8 cellular contexts compared by ENCODE assay signal in the genomic region with DNA sequence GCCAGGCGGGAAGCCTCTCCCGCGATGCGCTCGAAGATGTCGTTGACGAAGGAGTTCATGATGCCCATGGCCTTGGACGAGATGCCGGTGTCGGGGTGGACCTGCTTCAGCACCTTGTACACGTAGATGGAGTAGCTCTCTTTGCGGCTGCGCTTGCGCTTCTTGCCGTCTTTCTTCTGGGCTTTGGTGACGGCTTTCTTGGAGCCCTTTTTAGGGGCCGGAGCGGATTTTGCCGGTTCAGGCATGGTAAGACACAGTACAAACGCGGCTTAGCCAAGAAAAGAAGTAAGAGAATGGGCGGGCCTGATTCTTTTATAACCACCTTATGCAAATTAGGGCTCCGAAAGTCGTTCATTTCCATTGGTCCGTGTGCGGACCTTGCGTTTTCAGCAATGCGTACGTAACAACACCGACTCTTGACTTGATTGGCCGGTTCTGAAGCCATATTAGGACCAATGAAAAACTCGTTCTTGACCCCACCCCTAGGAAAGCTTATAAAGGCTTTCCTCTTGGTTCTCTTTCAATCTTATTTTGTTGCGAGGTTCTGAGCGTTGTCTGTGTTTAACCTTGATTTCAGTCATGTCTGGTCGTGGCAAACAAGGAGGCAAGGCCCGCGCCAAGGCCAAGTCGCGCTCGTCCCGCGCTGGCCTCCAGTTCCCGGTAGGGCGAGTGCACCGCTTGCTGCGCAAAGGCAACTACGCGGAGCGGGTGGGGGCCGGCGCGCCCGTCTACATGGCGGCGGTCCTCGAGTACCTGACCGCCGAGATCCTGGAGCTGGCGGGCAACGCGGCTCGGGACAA. TPM values are rescaled to one million over a fixed set of nuclear protein-coding genes. Genes with fewer than 3 reads are reported as not detected.
DNase-seq lines count a peak whose midpoint lies in the region; ATAC-seq lines count a peak whose summit lies in the region.

No MANE protein-coding gene starts in this region.

- peak; percentile 56 for ATAC-seq in GM21360 (IDR thresholded peaks at IDR 0.05; ENCODE audit: unreplicated experiment)

- H4K91ac ChIP-seq in mesenchymal stem cell (ENCODE audit: low read length) = peak overlapping the region; percentile 92

- H3K4ac ChIP-seq in mesenchymal stem cell (ENCODE audit: low read depth in 1 of 2, low read length in 2 of 2) = peak overlapping the region; percentile 86 to 91

- peak overlapping the region in 1 of 2 experiments; percentile 99 for H3K14ac ChIP-seq in mesenchymal stem cell (ENCODE audit: low read length in 2 of 2)

- no peak overlapping the region for H2AFZ ChIP-seq in mesenchymal stem cell (ENCODE audit: low read depth, low read length)

- peak; percentile 93 for DNase-seq in COLO668 (lab: John Stamatoyannopoulos, UW; ENCODE audit: unreplicated experiment)
- DNase-seq in HS-5 (ENCODE audit: low read depth) = peak; percentile 98
- DNase-seq in NK-92 (lab: John Stamatoyannopoulos, UW; ENCODE audit: unreplicated experiment) = peak; percentile 46
- DNase-seq in activated CD8-positive, alpha-beta memory T cell treated with anti-CD3 and anti-CD28 coated beads for 24 hours = peak; percentile 95
- DNase-seq in mesenchymal stem cell = peak; percentile 100
- peak; percentile 54 for DNase-seq in stimulated activated CD8-positive, alpha-beta memory T cell treated with anti-CD3 and anti-CD28 coated beads, Interleukin-12 subunit alpha, Interleukin-12 subunit beta, amount 100 ng/mL, for 24 hours (ENCODE audit: extremely low read depth)

- peak overlapping the region; percentile 95 for H3K4me2 ChIP-seq in mesenchymal stem cell (ENCODE audit: low read length, poor library complexity, severe bottlenecking)

- H3K79me1 ChIP-seq in mesenchymal stem cell (replicated peaks; ENCODE audit: low read length, poor library complexity, severe bottlenecking) = peaks cover 9% of the 10 kb centered on the region

- peak overlapping the region; percentile 88 for H3K27ac ChIP-seq in mesenchymal stem cell (ENCODE audit: low read length, poor library complexity, severe bottlenecking)

- H2AK5ac ChIP-seq in mesenchymal stem cell (ENCODE audit: low read length, severe bottlenecking) = no peak overlapping the region

- H3K27me3 ChIP-seq in endocrine pancreas (ENCODE audit: control insufficient read depth, insufficient read depth, low read length) = no peaks in the 10 kb centered on the region
- no peaks in the 10 kb centered on the region for H3K27me3 ChIP-seq in mesenchymal stem cell (ENCODE audit: control insufficient read depth in 1 of 2, insufficient read depth in 1 of 2, low read length in 2 of 2)

- peak overlapping the region in 1 of 2 experiments; percentile 85 for H3K23ac ChIP-seq in mesenchymal stem cell (ENCODE audit: low read length in 2 of 2)

- H3K18ac ChIP-seq in mesenchymal stem cell (ENCODE audit: low read depth in 1 of 2, low read length in 2 of 2) = peak overlapping the region; percentile 99

- H3K9ac ChIP-seq in endocrine pancreas (ENCODE audit: control insufficient read depth, insufficient read depth, low read length) (peak overlapping the region; percentile 48), mesenchymal stem cell (ENCODE audit: low read length) (peak overlapping the region; percentile 98)

- no peaks in the 10 kb centered on the region for H3K36me3 ChIP-seq in endocrine pancreas (ENCODE audit: control insufficient read depth, insufficient read depth, low read length)
- H3K36me3 ChIP-seq in mesenchymal stem cell (ENCODE audit: control insufficient read depth in 1 of 2, insufficient read depth in 2 of 2, low read depth in 1 of 2, low read length in 2 of 2) = no peaks in the 10 kb centered on the region

- H2BK120ac ChIP-seq in mesenchymal stem cell (ENCODE audit: low read depth, low read length) = no peak overlapping the region

- H3K4me1 ChIP-seq in endocrine pancreas (ENCODE audit: control insufficient read depth, insufficient read depth, low read length) (peaks cover 8% of the 10 kb centered on the region), mesenchymal stem cell (ENCODE audit: control insufficient read depth, insufficient read depth, low read depth, low read length) (peaks cover 2% of the 10 kb centered on the region)

- peak overlapping the region in 1 of 2 experiments; percentile 47 for H2BK12ac ChIP-seq in mesenchymal stem cell (ENCODE audit: low read length in 2 of 2)

- no peak overlapping the region for H2BK15ac ChIP-seq in mesenchymal stem cell (ENCODE audit: low read depth, poor library complexity, severe bottlenecking)

- WGBS in mesenchymal stem cell = under 1% methylated on average over 61 of the region's 62 CpGs

- H3K4me3 ChIP-seq in endocrine pancreas (ENCODE audit: control insufficient read depth, insufficient read depth, low read length) (peak overlapping the region; percentile 91), mesenchymal stem cell (ENCODE audit: insufficient read depth in 1 of 2, low read depth in 1 of 2, low read length in 2 of 2) (peak overlapping the region; percentile 68 to 79)

- H2BK5ac ChIP-seq in mesenchymal stem cell (ENCODE audit: low read depth, low read length, poor library complexity, severe bottlenecking) = peak overlapping the region; percentile 35

- H3K9me3 ChIP-seq in endocrine pancreas (ENCODE audit: control insufficient read depth, low read length) (no peaks in the 10 kb centered on the region), mesenchymal stem cell (ENCODE audit: control insufficient read depth, low read length) (no peaks in the 10 kb centered on the region)

- peak overlapping the region; percentile 94 for H4K8ac ChIP-seq in mesenchymal stem cell (ENCODE audit: low read length)

RNA-seq across cellular contexts. Expression of a gene that starts 12.8 kb away (rescaled TPM):
- polyA plus RNA-seq in mesenchymal stem cell (2013, experiment 1 of 2) = 5.0 TPM
- 4.4 TPM for polyA plus RNA-seq in mesenchymal stem cell (2013, experiment 2 of 2)

RNA-seq across cellular contexts. Expression of a gene that starts 31.0 kb away (rescaled TPM):
- polyA plus RNA-seq in mesenchymal stem cell (2013, experiment 1 of 2) = 44.6 TPM
- polyA plus RNA-seq in mesenchymal stem cell (2013, experiment 2 of 2) = 44.3 TPM

RNA-seq across cellular contexts. Expression of a gene that starts 41.0 kb away (rescaled TPM):
- 76.7 TPM for polyA plus RNA-seq in mesenchymal stem cell (2013, experiment 1 of 2)
- 78.0 TPM for polyA plus RNA-seq in mesenchymal stem cell (2013, experiment 2 of 2)

RNA-seq across cellular contexts. Expression of a gene that starts 50.1 kb away (rescaled TPM):
- polyA plus RNA-seq in mesenchymal stem cell (2013, experiment 1 of 2) = 5.1 TPM
- polyA plus RNA-seq in mesenchymal stem cell (2013, experiment 2 of 2) = 5.3 TPM

Comparison
In these comparisons a context has a peak if more than half of its experiments do, and no peak if none do; other contexts are left out.
1. Peak in every context shown above with its lines: DNase-seq, ATAC-seq, H3K4me3 ChIP-seq and H3K27ac ChIP-seq.
2. DNase-seq: peak in every context shown above with its lines; median percentile 100 in mesenchymal stem cell; 98 in HS-5; 95 in activated CD8-positive, alpha-beta memory T cell treated with anti-CD3 and anti-CD28 coated beads for 24 hours; 93 in COLO668; 54 in stimulated activated CD8-positive, alpha-beta memory T cell treated with anti-CD3 and anti-CD28 coated beads, Interleukin-12 subunit alpha, Interleukin-12 subunit beta, amount 100 ng/mL, for 24 hours; 46 in NK-92.